8 cellular contexts compared by ENCODE assay signal in the genomic region with DNA sequence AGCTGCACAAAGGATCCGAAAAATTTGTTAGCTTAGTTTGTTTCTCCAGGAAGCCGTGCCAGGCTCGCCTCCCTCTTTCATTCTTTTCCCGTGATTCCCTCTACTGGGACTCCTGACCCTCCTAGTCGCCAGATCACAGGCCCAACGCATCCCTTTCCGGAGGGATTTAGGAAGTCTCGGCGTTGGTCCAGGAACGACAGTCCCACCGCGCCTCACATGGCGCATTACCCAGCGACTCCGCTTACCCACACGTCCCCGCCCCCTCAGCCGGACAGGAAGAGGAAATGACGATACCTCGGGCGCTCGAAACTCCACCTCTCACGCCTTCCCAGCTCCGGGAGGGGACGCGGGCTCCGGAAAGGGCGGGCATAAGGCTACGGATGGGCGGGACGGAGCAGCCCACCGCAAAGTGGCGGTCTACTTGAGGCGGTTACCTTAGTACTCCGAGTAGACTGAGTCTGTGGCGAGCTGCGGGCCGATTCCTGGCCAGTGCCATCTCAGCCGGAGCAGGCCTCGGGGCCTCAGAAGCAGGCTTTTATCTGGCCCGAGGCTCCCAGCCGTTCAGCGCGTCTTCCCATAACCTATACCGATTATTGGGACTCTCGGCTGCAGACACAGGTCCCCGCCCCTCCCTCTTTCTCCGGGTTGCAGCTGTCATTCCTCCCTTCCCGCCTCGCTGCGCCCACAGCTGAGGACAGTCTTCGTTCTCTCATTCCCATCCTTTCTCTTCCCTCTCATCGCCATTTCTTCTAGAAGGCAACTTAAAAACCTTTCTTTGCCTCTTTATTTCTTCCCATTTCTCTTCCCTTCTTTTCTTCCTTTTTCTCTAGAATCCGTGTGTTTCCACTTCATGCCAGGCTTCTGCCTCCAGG. TPM values are rescaled to one million over a fixed set of nuclear protein-coding genes. Genes with fewer than 3 reads are reported as not detected.
DNase-seq lines count a peak whose midpoint lies in the region; ATAC-seq and TF ChIP-seq lines count a peak whose summit lies in the region.

TSS of gene CCDC15 (plus strand) at position 450 of the 872 bp plus-strand sequence. CDS start 531 bp downstream, outside the sequence.

- H3K79me2 ChIP-seq in ACC112 (ENCODE audit: control insufficient read depth, insufficient read depth, low read length, unreplicated experiment) = no peaks in the 10 kb centered on the region
- H3K79me2 ChIP-seq in smooth muscle cell (ENCODE audit: low read depth) = no peaks in the 10 kb centered on the region

- no peaks in the 10 kb centered on the region for H4K20me1 ChIP-seq in smooth muscle cell (ENCODE audit: low read depth)

- H3K9me3 ChIP-seq in smooth muscle cell (replicated peaks; ENCODE audit: low read depth) = no peaks in the 10 kb centered on the region

- ATAC-seq in GM18868 (IDR thresholded peaks at IDR 0.05; ENCODE audit: unreplicated experiment) = peak; percentile 99
- peak; percentile 100 for ATAC-seq in HG03103 (IDR thresholded peaks at IDR 0.05; ENCODE audit: low read depth, unreplicated experiment)

- H3K4me3 ChIP-seq in ACC112 (ENCODE audit: low read depth, low read length) (peak within 1 kb of the TSS; percentile 74), cardiac fibroblast (replicated peaks in 1 of 2; ENCODE audit: low read depth in 2 of 2, low read length in 2 of 2) (peak within 1 kb of the TSS; percentile 63 to 73), smooth muscle cell (peak within 1 kb of the TSS; percentile 61)

- H3K4me1 ChIP-seq in ACC112 (ENCODE audit: control insufficient read depth, insufficient read depth, low read length, unreplicated experiment) (peaks cover 5% of the 10 kb centered on the region), smooth muscle cell (ENCODE audit: low read depth) (peaks cover 15% of the 10 kb centered on the region)

- H3K27me3 ChIP-seq in ACC112 (ENCODE audit: insufficient read depth, low read length) = no peaks in the 10 kb centered on the region
- H3K27me3 ChIP-seq in smooth muscle cell (ENCODE audit: low read depth) = peaks cover 9% of the 10 kb centered on the region

- peaks cover 4% of the 10 kb centered on the region for H3F3A ChIP-seq in smooth muscle cell (ENCODE audit: low read depth)

- H2AFZ ChIP-seq in ACC112 (ENCODE audit: low read length, unreplicated experiment) (peak within 1 kb of the TSS; percentile 95), smooth muscle cell (ENCODE audit: low read depth) (peak within 1 kb of the TSS; percentile 99)

- H3K4me2 ChIP-seq in smooth muscle cell = peak within 1 kb of the TSS; percentile 90

- H3K27ac ChIP-seq in ACC112 (ENCODE audit: low read depth, low read length) = peak within 1 kb of the TSS; percentile 81
- H3K27ac ChIP-seq in VCaP = peak within 1 kb of the TSS; percentile 81
- peak within 1 kb of the TSS; percentile 91 for H3K27ac ChIP-seq in smooth muscle cell (ENCODE audit: low read depth)

- WGBS in smooth muscle cell (ENCODE audit: low lambda C conversion rate) = 2% methylated on average over 50 of the region's 54 CpGs

- H3K9ac ChIP-seq in smooth muscle cell (ENCODE audit: low read depth) = peak within 1 kb of the TSS; percentile 82

- H3K36me3 ChIP-seq in ACC112 (ENCODE audit: insufficient read depth, low read length) = no peaks in the 10 kb centered on the region
- H3K36me3 ChIP-seq in smooth muscle cell (ENCODE audit: low read depth) = no peaks in the 10 kb centered on the region

- peak; percentile 95 for DNase-seq in NCI-H2171 treated with DMSO at 0.1 percent for 48 hours (lab: John Stamatoyannopoulos, UW)
- peak; percentile 97 to 98 for DNase-seq in cardiac fibroblast (ENCODE audit: low read depth in 2 of 2)
- peak; percentile 98 for DNase-seq in iPS-NIHi7 (ENCODE audit: extremely low spot score)
- peak; percentile 78 for DNase-seq in smooth muscle cell (lab: John Stamatoyannopoulos, UW; ENCODE audit: unreplicated experiment)

- TF ChIP-seq CTCF in VCaP (conservative IDR thresholded peaks at IDR 0.05) (no peak), cardiac fibroblast (IDR thresholded peaks at IDR 0.05; ENCODE audit: low read depth, low read length) (no peak), smooth muscle cell (IDR thresholded peaks at IDR 0.05; ENCODE audit: borderline replicate concordance, insufficient read depth, poor library complexity, severe bottlenecking) (no peak)

RNA-seq across cellular contexts. Expression of gene CCDC15, which starts in this region (rescaled TPM):
- total RNA-seq in smooth muscle cell = 2.7 and 4.0 TPM in 2 replicates
- polyA plus RNA-seq in smooth muscle cell = 1.2 and 1.9 TPM in 2 replicates

Comparison
In these comparisons a context has a peak if more than half of its experiments do, and no peak if none do; other contexts are left out.
1. Peak in every context shown above with its lines: DNase-seq, ATAC-seq, H3K4me3 ChIP-seq and H3K27ac ChIP-seq.